9 cellular contexts compared by ENCODE assay signal in the genomic region with DNA sequence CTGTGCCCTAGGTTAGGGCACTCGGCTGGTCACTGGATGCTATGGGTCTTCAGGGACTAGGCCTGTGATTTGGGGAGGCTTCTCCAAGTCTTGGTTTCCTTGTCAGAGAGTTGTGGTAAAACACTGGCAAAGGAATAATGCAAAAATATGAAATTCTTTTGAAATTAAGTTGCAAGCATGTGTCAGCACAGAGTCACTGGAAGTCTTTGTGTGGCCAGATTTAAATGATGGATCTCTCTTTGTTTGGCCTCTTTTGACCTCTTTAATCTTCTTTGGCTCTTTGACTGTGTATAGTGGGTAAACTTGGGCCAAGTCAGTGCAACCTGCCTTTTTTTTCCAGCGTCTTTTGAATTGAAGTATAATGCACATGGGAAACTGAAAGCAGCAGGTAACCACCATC. TPM values are rescaled to one million over a fixed set of nuclear protein-coding genes. Genes with fewer than 3 reads are reported as not detected.
DNase-seq lines count a peak whose midpoint lies in the region; ATAC-seq and TF ChIP-seq lines count a peak whose summit lies in the region.
"Had no signal": no experiment of that assay in that cellular context is flagged by ENCODE, and none has a peak within 500 bp of the region (broad histone marks: within the 10 kb centered on the region; RNA-seq: fewer than 3 reads in every experiment).

No MANE protein-coding gene starts in this region.

- peaks cover 41 to 50% of the 10 kb centered on the region in 2 donors for H3K36me3 Mint-ChIP-seq in CD14-positive monocyte
- 0 out of 2 replicates have a peak, but pooled peaks cover 4% of the 10 kb centered on the region for H3K36me3 Mint-ChIP-seq in HFFc6 (ENCODE audit: low read depth)

- peaks cover 0 to 2% (median 1%) of the 10 kb centered on the region in 3 donors for H3K27me3 Mint-ChIP-seq in CD14-positive monocyte (ENCODE audit: low read depth in 3 of 3)
- H3K27me3 Mint-ChIP-seq in HFFc6 (ENCODE audit: insufficient read depth): peaks cover 2% of the 10 kb centered on the region; the same call in 1 of the 2 replicates

- DNase-seq in CD14-positive monocyte (ENCODE audit: low spot score): no peak
- no peak for DNase-seq in HFFc6
- no peak for DNase-seq in colonic mucosa
- no peak for DNase-seq in sciatic nerve (ENCODE audit: low spot score)
- DNase-seq in NCI-H1105 (lab: John Stamatoyannopoulos, UW): no peak
- no peak for DNase-seq in activated CD8-positive, alpha-beta memory T cell treated with anti-CD3 and anti-CD28 coated beads, Interleukin-2, amount 50 U/mL, for 48 hours
- no peak for DNase-seq in NCI-H187 treated with DMSO at 0.1 percent for 48 hours (lab: John Stamatoyannopoulos, UW)
- DNase-seq: stimulated activated naive CD8-positive, alpha-beta T cell treated with anti-CD3 and anti-CD28 coated beads, Interleukin-15, Interleukin-2, amounts not matched to agents 100 U/mL and 50 U/mL, for 24 hours had no signal

- no peak overlapping the region for H3K4me3 ChIP-seq in colonic mucosa

- no peaks in the 10 kb centered on the region for H3K36me3 ChIP-seq in colonic mucosa

- H3K4me1 Mint-ChIP-seq in CD14-positive monocyte: peaks cover 98% of the 10 kb centered on the region
- H3K4me1 Mint-ChIP-seq in HFFc6 (ENCODE audit: low read depth): peaks cover 97% of the 10 kb centered on the region

- H3K27ac ChIP-seq in colonic mucosa: peak overlapping the region; percentile 85

- H3K9me3 ChIP-seq in colonic mucosa: no peaks in the 10 kb centered on the region

- no peaks in the 10 kb centered on the region for H3K27me3 ChIP-seq in colonic mucosa

- intact Hi-C loops in CD14-positive monocyte (cut with micrococcal nuclease) (loop anchor here in 1 of 2 donors (5.0 kb wide), 1 partner anchor 104 kb away; no protein-coding TSS in a partner anchor), colonic mucosa (cut with DNase I) (no loop called here), sciatic nerve (cut with DNase I) (no loop called here)

- ATAC-seq in sciatic nerve: peak; percentile 3
- ATAC-seq in HG03342 (IDR thresholded peaks at IDR 0.05; ENCODE audit: unreplicated experiment): no peak
- ATAC-seq: stimulated activated naive CD8-positive, alpha-beta T cell treated with anti-CD3 and anti-CD28 coated beads, Interleukin-15, Interleukin-2, amounts not matched to agents 100 U/mL and 50 U/mL, for 24 hours had no signal

- peaks cover 63% of the 10 kb centered on the region for H3K4me1 ChIP-seq in colonic mucosa

- H3K9ac ChIP-seq in colonic mucosa (ENCODE audit: low read depth in 2 of 2, low read length in 2 of 2): peak overlapping the region in 1 of 2 donors; percentile 74

- TF ChIP-seq CTCF in CD14-positive monocyte (IDR thresholded peaks at IDR 0.05) (no peak), HFFc6 (IDR thresholded peaks at IDR 0.05) (no peak), colonic mucosa (IDR thresholded peaks at IDR 0.05) (no peak)

- peak overlapping the region; percentile 30 to 56 for H3K4me3 Mint-ChIP-seq in CD14-positive monocyte
- peak overlapping the region; percentile 81 for H3K4me3 Mint-ChIP-seq in HFFc6

- no peaks in the 10 kb centered on the region for H3K9me3 Mint-ChIP-seq in CD14-positive monocyte
- H3K9me3 Mint-ChIP-seq in HFFc6: no peaks in the 10 kb centered on the region

- H3K27ac Mint-ChIP-seq in CD14-positive monocyte (peak overlapping the region; percentile 96 to 100 (median 99)), HFFc6 (peak overlapping the region; percentile 98)

RNA-seq across cellular contexts. Expression of a gene that starts 12.1 kb away (rescaled TPM):
- polyA plus RNA-seq in CD14-positive monocyte: 10 to 100 TPM; 20.3 to 29.8 TPM
- 10 to 100 TPM; 26.2 to 51.3 (median 28.4) TPM for total RNA-seq in HFFc6 (2021; fragmentation: NEBNext Ultra II Directional; extraction: Animal tissue kit (Norgen Biotek cat#: 25700))
- total RNA-seq in colonic mucosa (100 to 1,000 TPM; 162 to 396 TPM), sciatic nerve (15.7 TPM)
